Comparison of ENCODE assay signal across 9 cellular contexts in genomic region chrX:97401154-97401553, GRCh38.
DNase-seq lines count a peak whose midpoint lies in the region; ATAC-seq and TF ChIP-seq lines count a peak whose summit lies in the region.
"Had no signal": no experiment of that assay in that cellular context is flagged by ENCODE, and none has a peak within 500 bp of the region (broad histone marks: within the 10 kb centered on the region; RNA-seq: fewer than 3 reads in every experiment).

No MANE protein-coding gene starts in this region.

- peaks cover 15% of the 10 kb centered on the region; the same call in 1 of the 2 replicates for H3F3A ChIP-seq in PC-9 (ENCODE audit: insufficient read depth, low read depth)

- BruUV-seq in Calu3 (replicated peaks; lab: Mats Ljungman, UMichigan) (no TSS peak), PC-9 (replicated peaks; lab: Mats Ljungman, UMichigan) (no TSS peak)

- no peaks in the 10 kb centered on the region for H3K36me3 Mint-ChIP-seq in Calu3 (ENCODE audit: insufficient read depth, unreplicated experiment)

- ATAC-seq in GM18909 (IDR thresholded peaks at IDR 0.05; ENCODE audit: poor library complexity, unreplicated experiment) (peak; percentile 53), HG02870 (IDR thresholded peaks at IDR 0.05; ENCODE audit: unreplicated experiment) (peak; percentile 42)
- ATAC-seq: Panc1 had no signal

- H3K4me1 Mint-ChIP-seq in Calu3 (ENCODE audit: low read depth, unreplicated experiment) = peaks cover 30% of the 10 kb centered on the region

- TF ChIP-seq CTCF in Calu3 (IDR thresholded peaks at IDR 0.05; ENCODE audit: unreplicated experiment) (no peak), PC-9 (conservative IDR thresholded peaks at IDR 0.05) (no peak)

- no peaks in the 10 kb centered on the region for H3K9me3 ChIP-seq in PC-9 (ENCODE audit: insufficient read depth, low read depth)

- H3K4me1 ChIP-seq in PC-9 (replicated peaks; ENCODE audit: insufficient read depth) = peaks cover 29% of the 10 kb centered on the region

- no peak for DNase-seq in Calu3
- DNase-seq in PC-9 = no peak
- DNase-seq in amygdala (lab: John Stamatoyannopoulos, UW) = no peak
- DNase-seq in NCI-H2196 (lab: John Stamatoyannopoulos, UW; ENCODE audit: unreplicated experiment) = no peak
- DNase-seq in GF-D8 (lab: John Stamatoyannopoulos, UW) = no peak
- DNase-seq in retina = no peak

- H3K4me3 Mint-ChIP-seq in Calu3 (ENCODE audit: low read depth, unreplicated experiment) = no peak overlapping the region

- H3K79me2 ChIP-seq in PC-9 (ENCODE audit: low read depth) = no peaks in the 10 kb centered on the region

- intact Hi-C loops in Calu3 (cut with micrococcal nuclease; ENCODE audit: unreplicated experiment) = no loop called here
- intact Hi-C loops in PC-9 (cut with micrococcal nuclease; ENCODE audit: unreplicated experiment) = no loop called here

- no peak overlapping the region for H2AFZ ChIP-seq in PC-9

- no peaks in the 10 kb centered on the region for H3K9me3 Mint-ChIP-seq in Calu3 (ENCODE audit: low read depth, unreplicated experiment)

- H3K4me3 ChIP-seq in PC-9 = no peak overlapping the region

- no peaks in the 10 kb centered on the region for H3K9me2 ChIP-seq in PC-9 (ENCODE audit: insufficient read depth)

- peak overlapping the region; percentile 39; the same call in 1 of the 2 replicates for H3K4me2 ChIP-seq in PC-9

- POLR2A ChIA-PET in PC-9 (lab: Charles Lee; ENCODE audit: unreplicated experiment) = no interaction called here

- H3K27me3 ChIP-seq in PC-9 (ENCODE audit: insufficient read depth, low read depth) = no peaks in the 10 kb centered on the region

- no peaks in the 10 kb centered on the region for H4K20me1 ChIP-seq in PC-9 (ENCODE audit: insufficient read depth)

- H3K27ac ChIP-seq in PC-9 = peak overlapping the region; percentile 76

- no peaks in the 10 kb centered on the region for H3K27me3 Mint-ChIP-seq in Calu3 (ENCODE audit: unreplicated experiment)

- no peaks in the 10 kb centered on the region for H3K36me3 ChIP-seq in PC-9 (ENCODE audit: low read depth)

- CTCF ChIA-PET in Calu3 (lab: Charles Lee) (no interaction called here), PC-9 (lab: Charles Lee) (no interaction called here)

- peak overlapping the region; percentile 67 for H3K27ac Mint-ChIP-seq in Calu3 (ENCODE audit: unreplicated experiment)
